Comparison of ENCODE assay signal across 27 cellular contexts in the genomic region with DNA sequence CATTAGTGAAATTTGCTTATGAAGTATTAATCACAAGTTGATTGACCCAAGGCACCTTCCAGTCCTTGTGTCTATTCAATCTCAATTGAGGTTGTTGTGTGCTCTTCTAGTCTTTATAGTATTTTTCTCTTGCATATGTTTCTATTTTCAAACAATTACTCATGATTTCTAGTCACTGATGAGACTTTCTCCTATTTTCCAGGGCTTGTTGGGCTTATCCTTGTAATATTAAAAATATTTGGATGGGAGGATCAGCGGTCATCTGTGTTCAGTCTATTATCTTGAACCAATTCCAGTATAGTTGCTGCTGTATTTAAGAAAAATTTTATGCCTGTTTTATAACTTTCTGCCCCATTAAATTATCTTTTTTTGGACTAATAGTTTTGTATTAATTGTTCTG.
"Had no signal": no experiment of that assay in that cellular context is flagged by ENCODE, and none has a peak within 500 bp of the region (broad histone marks: within the 10 kb centered on the region; RNA-seq: fewer than 3 reads in every experiment).

No MANE protein-coding gene starts in this region.

- H3K27ac Mint-ChIP-seq: nephron; stimulated activated memory B cell treated with anti-CD40 and anti-IgM and Interleukin-4, amounts not matched to agents 10 μg/mL and 1 μg/mL and 100 μg/mL, for 72 hours; stimulated activated naive CD8-positive, alpha-beta T cell treated with anti-CD3 and anti-CD28 coated beads, Interleukin-15, amount 100 ng/mL, for 72 hours; type B pancreatic cell had no signal

- H3K36me3 Mint-ChIP-seq: naive thymus-derived CD8-positive, alpha-beta T cell; stimulated activated memory B cell treated with anti-CD40 and anti-IgM and Interleukin-4, amounts not matched to agents 10 μg/mL and 1 μg/mL and 100 μg/mL, for 72 hours; type B pancreatic cell had no signal

- H3K9me3 ChIP-seq: left lung, lower lobe of right lung, pancreas, prostate gland, spleen, tibial nerve, uterus had no signal

- H3K4me3 ChIP-seq: left lung, lower lobe of right lung, pancreas, prostate gland, spleen, tibial nerve, uterus had no signal

- H3K27me3 Mint-ChIP-seq: naive thymus-derived CD8-positive, alpha-beta T cell; stimulated activated memory B cell treated with anti-CD40 and anti-IgM and Interleukin-4, amounts not matched to agents 10 μg/mL and 1 μg/mL and 100 μg/mL, for 72 hours; stimulated activated naive CD8-positive, alpha-beta T cell treated with anti-CD3 and anti-CD28 coated beads, Interleukin-15, amount 100 ng/mL, for 72 hours; type B pancreatic cell had no signal

- H3K4me1 Mint-ChIP-seq: nephron; neural crest cell; stimulated activated memory B cell treated with anti-CD40 and anti-IgM and Interleukin-4, amounts not matched to agents 10 μg/mL and 1 μg/mL and 100 μg/mL, for 72 hours had no signal

- H3K36me3 ChIP-seq: left lung, lower lobe of right lung, pancreas, prostate gland, spleen, tibial nerve, uterus had no signal

- H3K27me3 ChIP-seq: left lung, pancreas, spleen, tibial nerve, uterus had no signal

- H3K9me3 Mint-ChIP-seq: naive thymus-derived CD8-positive, alpha-beta T cell; nephron; neural crest cell; stimulated activated memory B cell treated with anti-CD40 and anti-IgM and Interleukin-4, amounts not matched to agents 10 μg/mL and 1 μg/mL and 100 μg/mL, for 72 hours had no signal

- H3K27ac ChIP-seq: left lung, lower lobe of right lung, pancreas, prostate gland, spleen, tibial nerve, uterus had no signal

- H3K4me3 Mint-ChIP-seq: naive thymus-derived CD8-positive, alpha-beta T cell; nephron; neural crest cell; stimulated activated memory B cell treated with anti-CD40 and anti-IgM and Interleukin-4, amounts not matched to agents 10 μg/mL and 1 μg/mL and 100 μg/mL, for 72 hours; stimulated activated naive CD8-positive, alpha-beta T cell treated with anti-CD3 and anti-CD28 coated beads, Interleukin-15, amount 100 ng/mL, for 72 hours; type B pancreatic cell had no signal

- DNase-seq: kidney; left colon; left lung; lower lobe of right lung; mammary epithelial cell; mesenchymal stem cell; naive thymus-derived CD8-positive, alpha-beta T cell; nucleus accumbens; pancreas; posterior cingulate gyrus; retina; right cardiac atrium; small intestine; spleen; stimulated activated CD4-positive, alpha-beta T cell treated with anti-CD3 and anti-CD28 coated beads, Interleukin-4, amount 100 ng/mL, for 4 hours; stimulated activated CD8-positive, alpha-beta memory T cell treated with anti-CD3 and anti-CD28 coated beads, Interleukin-4, amount 100 ng/mL, for 48 hours; stimulated activated naive CD4-positive, alpha-beta T cell treated with Interleukin-2 at 50 U/mL for 16 hours; stimulated activated naive CD8-positive, alpha-beta T cell treated with anti-CD3 and anti-CD28 coated beads, Interleukin-15, amount 100 ng/mL, for 72 hours; substantia nigra; uterus had no signal

- H3K4me1 ChIP-seq: left lung, lower lobe of right lung, pancreas, prostate gland, spleen, tibial nerve, uterus had no signal

- ATAC-seq: left colon; left lung; lower lobe of right lung; naive thymus-derived CD8-positive, alpha-beta T cell; pancreas; right cardiac atrium; sciatic nerve; stimulated activated memory B cell treated with anti-CD40 and anti-IgM and Interleukin-4, amounts not matched to agents 10 μg/mL and 1 μg/mL and 100 μg/mL, for 72 hours; stimulated activated naive CD8-positive, alpha-beta T cell treated with anti-CD3 and anti-CD28 coated beads, Interleukin-15, amount 100 ng/mL, for 72 hours had no signal
